ENCODE assay signal across 2 cellular contexts in the genomic region with DNA sequence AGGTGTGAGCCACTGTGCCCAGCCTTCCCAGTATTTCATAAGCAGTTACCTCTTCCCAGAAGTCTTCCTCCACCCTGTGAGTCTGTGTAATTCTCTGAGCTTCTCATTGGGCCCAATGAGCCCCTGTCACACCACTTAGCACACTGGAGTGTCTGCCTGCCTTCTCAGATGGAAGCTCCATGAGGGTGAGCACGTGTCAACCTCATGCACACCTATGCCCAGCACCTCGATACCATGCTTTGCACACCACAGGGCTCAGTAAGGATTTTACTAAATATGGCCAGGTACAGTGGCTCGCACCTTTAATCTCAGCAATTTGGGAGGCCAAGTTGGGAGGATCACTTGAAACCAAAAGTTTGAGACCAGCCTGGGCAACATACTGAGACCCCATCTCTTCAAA. TPM values are rescaled to one million over a fixed set of nuclear protein-coding genes. Genes with fewer than 3 reads are reported as not detected.
"Had no signal": no experiment of that assay in that cellular context is flagged by ENCODE, and none has a peak within 500 bp of the region (broad histone marks: within the 10 kb centered on the region; RNA-seq: fewer than 3 reads in every experiment).

No MANE protein-coding gene starts in this region.

RNA-seq across cellular contexts. Expression of gene CCDC201, which starts 46.3 kb away (rescaled TPM):
- total RNA-seq: G401, GM12878 had no signal
